ENCODE assay signal across 8 cellular contexts in the genomic region with DNA sequence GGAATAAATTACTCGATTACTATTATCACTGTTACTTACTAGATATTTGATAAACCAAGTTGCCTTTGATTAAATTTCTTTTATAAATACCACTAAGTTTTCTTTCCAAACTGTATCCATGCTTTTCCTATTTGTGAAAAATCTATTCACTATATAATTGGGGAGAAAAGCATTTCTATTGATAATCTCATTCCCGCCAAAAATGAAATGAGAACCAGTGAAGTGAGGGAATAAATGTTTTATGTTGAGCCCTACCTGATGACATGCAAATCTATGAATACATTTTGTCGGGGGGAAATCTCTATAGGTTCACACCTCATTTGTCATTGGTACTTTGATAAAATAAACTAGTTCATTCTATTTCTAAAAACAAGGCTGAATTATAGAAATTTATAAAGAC.
"Had no signal": no experiment of that assay in that cellular context is flagged by ENCODE, and none has a peak within 500 bp of the region (broad histone marks: within the 10 kb centered on the region; RNA-seq: fewer than 3 reads in every experiment).

No MANE protein-coding gene starts in this region.

- FAIRE-seq: HepG2, HTR-8/SVneo, K562 had no signal

- H3K4me2 ChIP-seq: KMS-11 had no signal

- H3K4me3 ChIP-seq: K562 had no signal

- ATAC-seq: HepG2, K562 had no signal

- H3K27ac ChIP-seq: HL-60, KMS-11 had no signal

- H3K9ac ChIP-seq: KMS-11 had no signal

- DNase-seq: IMR-90, KBM-7, KG1 had no signal
